In genomic region chr1:154559496-154559950, GRCh38 we compare ENCODE assay signal across 8 cellular contexts. TPM values are rescaled to one million over a fixed set of nuclear protein-coding genes. Genes with fewer than 3 reads are reported as not detected.
DNase-seq lines count a peak whose midpoint lies in the region; ATAC-seq and TF ChIP-seq lines count a peak whose summit lies in the region.

No MANE protein-coding gene starts in this region.

- H3K9me3 ChIP-seq in right lobe of liver: no peaks in the 10 kb centered on the region

- ATAC-seq in GM18907 (IDR thresholded peaks at IDR 0.05; ENCODE audit: unreplicated experiment) (peak; percentile 52), HG03565 (IDR thresholded peaks at IDR 0.05; ENCODE audit: unreplicated experiment) (peak; percentile 45), right lobe of liver (peak; percentile 68 to 81 (median 78))

- intact Hi-C loops in right lobe of liver (cut with DNase I): loop anchor here in 1 of 2 donors (10.0 kb wide), 1 partner anchor 85 kb away; no protein-coding TSS in a partner anchor

- WGBS in right lobe of liver (ENCODE audit: insufficient coverage, low coverage, low lambda C conversion rate, missing lambda C conversion rate): 2% methylated on average over 11 of the region's 11 CpGs

- H3K4me3 ChIP-seq in right lobe of liver: peak overlapping the region; percentile 52 to 97 (median 81)

- peaks cover 0 to 13% (median 3%) of the 10 kb centered on the region in 4 donors for H3K4me1 ChIP-seq in right lobe of liver

- TF ChIP-seq POLR2A in right lobe of liver (IDR thresholded peaks at IDR 0.05): no peak

- H3K36me3 ChIP-seq in right lobe of liver: peaks cover 0 to 13% (median 10%) of the 10 kb centered on the region in 4 donors

- TF ChIP-seq CTCF in right lobe of liver (IDR thresholded peaks at IDR 0.05): peak; percentile 96

- peak; percentile 83 for DNase-seq in AG08395 (ENCODE audit: low spot score)
- DNase-seq in NCI-H748 (lab: John Stamatoyannopoulos, UW; ENCODE audit: unreplicated experiment): peak; percentile 94
- peak; percentile 81 to 86 for DNase-seq in activated CD4-positive, alpha-beta T cell treated with anti-CD3 and anti-CD28 coated beads, Interleukin-2, amount 50 U/mL, for 48 hours
- peak; percentile 88 for DNase-seq in ecto neural progenitor cell (ENCODE audit: low spot score)
- peak; percentile 86 to 90 (median 87) for DNase-seq in right lobe of liver
- peak; percentile 69 to 78 for DNase-seq in stimulated activated CD4-positive, alpha-beta T cell treated with anti-CD3 and anti-CD28 coated beads, Interleukin-4, amount 100 ng/mL, for 4 hours

- H3K27ac ChIP-seq in right lobe of liver: peak overlapping the region; percentile 80 to 88 (median 83)

- no peaks in the 10 kb centered on the region for H3K27me3 ChIP-seq in right lobe of liver

RNA-seq across cellular contexts. Expression of gene UBE2Q1, which starts 1.1 kb away (rescaled TPM):
- total RNA-seq in right lobe of liver: 10 to 100 TPM; 23.6 to 48.6 (median 33.1) TPM

RNA-seq across cellular contexts. Expression of gene CHRNB2, which starts 8.1 kb away (rescaled TPM):
- total RNA-seq in right lobe of liver: under 1 TPM in 1 of 6 experiments, not detected in 5; 0.07 TPM

RNA-seq across cellular contexts. Expression of gene ADAR, which starts 48.5 kb away (rescaled TPM):
- 100 to 1,000 TPM in 1 of 6 experiments, 10 to 100 TPM in 5; 69.9 to 105 (median 78.7) TPM for total RNA-seq in right lobe of liver

RNA-seq across cellular contexts. Expression of gene SHE, which starts 57.3 kb away (rescaled TPM):
- total RNA-seq in right lobe of liver: 1 to 10 TPM; 4.0 to 5.6 (median 4.7) TPM

RNA-seq across cellular contexts. Expression of gene TDRD10, which starts 57.5 kb away (rescaled TPM):
- total RNA-seq in right lobe of liver: 1 to 10 TPM in 5 of 6 experiments, under 1 TPM in 1; 0.92 to 2.2 (median 1.4) TPM

Comparison
In these comparisons a context has a peak if more than half of its experiments do, and no peak if none do; other contexts are left out.
1. Peak in every context shown above with its lines: DNase-seq, ATAC-seq, H3K4me3 ChIP-seq and H3K27ac ChIP-seq.